ENCODE assay signal across 8 cellular contexts in genomic region chr11:34916810-34917780, GRCh38. TPM values are rescaled to one million over a fixed set of nuclear protein-coding genes. Genes with fewer than 3 reads are reported as not detected.
DNase-seq lines count a peak whose midpoint lies in the region; ATAC-seq and TF ChIP-seq lines count a peak whose summit lies in the region.

No MANE protein-coding gene starts in this region.

- no peak for TF ChIP-seq CTCF in Panc1 (IDR thresholded peaks at IDR 0.05)

- no peaks in the 10 kb centered on the region for H3K27me3 ChIP-seq in Panc1 (ENCODE audit: control insufficient read depth, insufficient read depth, low read length)
- no peaks in the 10 kb centered on the region for H3K27me3 ChIP-seq in endocrine pancreas (ENCODE audit: control insufficient read depth, insufficient read depth, low read length)

- H3K9me3 ChIP-seq in Panc1 (ENCODE audit: control insufficient read depth, insufficient read depth, low read depth, low read length): no peaks in the 10 kb centered on the region
- no peaks in the 10 kb centered on the region for H3K9me3 ChIP-seq in endocrine pancreas (ENCODE audit: control insufficient read depth, low read length)

- H3K36me3 Mint-ChIP-seq in activated T-cell treated with anti-CD3 and anti-CD28 coated beads, Interleukin-2, amount 50 U/mL, for 24 hours (ENCODE audit: low read depth): peaks cover 38% of the 10 kb centered on the region

- in situ Hi-C loops in Panc1 (cut with HindIII; ENCODE audit: low pct_unique_long_range_greater_than_20kb, low sequenced_read_pairs): no loop called here

- peak overlapping the region; percentile 99 for H3K27ac ChIP-seq in Panc1 (ENCODE audit: low read length)

- H3K4me1 Mint-ChIP-seq in activated T-cell treated with anti-CD3 and anti-CD28 coated beads, Interleukin-2, amount 50 U/mL, for 24 hours (ENCODE audit: low read depth): peaks cover 52% of the 10 kb centered on the region

- ATAC-seq in HG02678 (IDR thresholded peaks at IDR 0.05; ENCODE audit: unreplicated experiment): peak; percentile 27
- peak; percentile 54 for ATAC-seq in Panc1

- H3K27ac Mint-ChIP-seq in activated T-cell treated with anti-CD3 and anti-CD28 coated beads, Interleukin-2, amount 50 U/mL, for 24 hours: peak overlapping the region; percentile 97

- H3K4me3 ChIP-seq in Panc1 (ENCODE audit: low read depth in 2 of 2, low read length in 2 of 2) (peak overlapping the region; percentile 97 to 98), endocrine pancreas (ENCODE audit: control insufficient read depth, insufficient read depth, low read length) (peak overlapping the region; percentile 77)

- BruUV-seq in Panc1 (replicated peaks; lab: Mats Ljungman, UMichigan): TSS peak; percentile 70

- H3K4me1 ChIP-seq in Panc1 (ENCODE audit: control insufficient read depth, insufficient read depth, low read length): peaks cover 27% of the 10 kb centered on the region
- peaks cover 20% of the 10 kb centered on the region for H3K4me1 ChIP-seq in endocrine pancreas (ENCODE audit: control insufficient read depth, insufficient read depth, low read length)

- H3K9ac ChIP-seq in endocrine pancreas (ENCODE audit: control insufficient read depth, insufficient read depth, low read length): peak overlapping the region; percentile 96

- CTCF ChIA-PET in Panc1 (lab: Charles Lee): no interaction called here

- no peak for DNase-seq in activated T-cell treated with anti-CD3 and anti-CD28 coated beads, Interleukin-2, amount 50 U/mL, for 24 hours
- DNase-seq in activated T-cell treated with anti-CD3 and anti-CD28 coated beads, Interleukin-2, amount 50 U/mL, for 48 hours: no peak
- DNase-seq in Panc1 (ENCODE audit: low read depth, low spot score) (no peak), myocyte (ENCODE audit: low read depth) (peak; percentile 31), H4 (ENCODE audit: low spot score) (no peak), SK-N-DZ (ENCODE audit: low spot score) (no peak)

- intact Hi-C loops in Panc1 (cut with micrococcal nuclease; ENCODE audit: unreplicated experiment): no loop called here

- H3K9me3 Mint-ChIP-seq in activated T-cell treated with anti-CD3 and anti-CD28 coated beads, Interleukin-2, amount 50 U/mL, for 24 hours: no peaks in the 10 kb centered on the region

- H3K36me3 ChIP-seq in Panc1 (ENCODE audit: control insufficient read depth, insufficient read depth, low read length) (peaks cover 13% of the 10 kb centered on the region), endocrine pancreas (ENCODE audit: control insufficient read depth, insufficient read depth, low read length) (no peaks in the 10 kb centered on the region)

- H3K4me3 Mint-ChIP-seq in activated T-cell treated with anti-CD3 and anti-CD28 coated beads, Interleukin-2, amount 50 U/mL, for 24 hours: peak overlapping the region; percentile 98

- H3K27me3 Mint-ChIP-seq in activated T-cell treated with anti-CD3 and anti-CD28 coated beads, Interleukin-2, amount 50 U/mL, for 24 hours: no peaks in the 10 kb centered on the region

- POLR2A ChIA-PET in Panc1 (lab: Charles Lee): interaction anchor here (0.5 to 1.0 kb wide), 3 partner anchors 60 to 503 kb away, joined by 3 read pairs; no protein-coding TSS in a partner anchor

RNA-seq across cellular contexts. Expression of gene PDHX, which starts 0.7 kb away (rescaled TPM):
- 63.0 TPM for total RNA-seq in Panc1 (2021; ENCODE audit: unreplicated experiment)
- 35.1 TPM for polyA plus RNA-seq in Panc1 (2012; ENCODE audit: insufficient read length)
- total RNA-seq in myocyte: 64.8 and 90.9 TPM in 2 replicates
- polyA plus RNA-seq in myocyte (2012): 26.1 TPM
- total RNA-seq in H4 (2014; rRNA removed; shearing (Covaris generic)): 74.8 and 78.9 TPM in 2 replicates
- 42.4 and 45.4 TPM in 2 replicates for polyA plus RNA-seq in SK-N-DZ (2014; cell fraction: cytosol; rRNA removed)
- 26.7 and 28.8 TPM in 2 replicates for polyA plus RNA-seq in SK-N-DZ (2014; cell fraction: nucleus; rRNA removed)

RNA-seq across cellular contexts. Expression of gene APIP, which starts 0.9 kb away (rescaled TPM):
- total RNA-seq in Panc1 (2021; ENCODE audit: unreplicated experiment) (42.6 TPM), myocyte (21.7 and 34.2 TPM in 2 replicates)
- polyA plus RNA-seq in Panc1 (2012; ENCODE audit: insufficient read length): 25.5 TPM
- 12.8 TPM for polyA plus RNA-seq in myocyte (2012)
- 124 and 131 TPM in 2 replicates for total RNA-seq in H4 (2014; rRNA removed; shearing (Covaris generic))
- 36.1 TPM in 2 replicates for polyA plus RNA-seq in SK-N-DZ (2014; cell fraction: cytosol; rRNA removed)
- 32.4 and 34.8 TPM in 2 replicates for polyA plus RNA-seq in SK-N-DZ (2014; cell fraction: nucleus; rRNA removed)
